Comparison of ENCODE assay signal across 22 cellular contexts in genomic region chr16:56364865-56365264, GRCh38.
"Had no signal": no experiment of that assay in that cellular context is flagged by ENCODE, and none has a peak within 500 bp of the region (broad histone marks: within the 10 kb centered on the region; RNA-seq: fewer than 3 reads in every experiment).

No MANE protein-coding gene starts in this region.

- H3K27ac ChIP-seq: coronary artery, esophagus squamous epithelium, heart right ventricle, lower lobe of right lung, psoas muscle, skin epidermis, spleen, suprapubic skin, transverse colon had no signal

- H3K9me3 Mint-ChIP-seq: natural killer cell; neural crest cell; stimulated activated naive CD8-positive, alpha-beta T cell treated with anti-CD3 and anti-CD28 coated beads, Interleukin-15, amount 100 ng/mL, for 72 hours had no signal

- H3K4me1 ChIP-seq: lower lobe of right lung, spleen, suprapubic skin, transverse colon had no signal

- H3K27me3 ChIP-seq: esophagus squamous epithelium, heart right ventricle, spleen, suprapubic skin, transverse colon had no signal

- H3K36me3 Mint-ChIP-seq: natural killer cell had no signal

- DNase-seq: dermis blood vessel endothelial cell; effector memory CD4-positive, alpha-beta T cell; esophagus squamous epithelium; foreskin melanocyte; glutamatergic neuron; heart right ventricle; hippocampal formation; left colon; left ventricle myocardium superior; lower lobe of right lung; natural killer cell; psoas muscle; spleen; stimulated activated CD4-positive, alpha-beta T cell treated with anti-CD3 and anti-CD28 coated beads, Interleukin-4, amount 100 ng/mL, for 4 hours; stimulated activated naive CD4-positive, alpha-beta T cell; stimulated activated naive CD8-positive, alpha-beta T cell treated with anti-CD3 and anti-CD28 coated beads, Interleukin-15, amount 100 ng/mL, for 72 hours; transverse colon had no signal

- H3K27ac Mint-ChIP-seq: natural killer cell had no signal

- H3K4me3 Mint-ChIP-seq: natural killer cell; neural crest cell; stimulated activated naive CD8-positive, alpha-beta T cell treated with anti-CD3 and anti-CD28 coated beads, Interleukin-15, amount 100 ng/mL, for 72 hours had no signal

- H3K27me3 Mint-ChIP-seq: stimulated activated naive CD8-positive, alpha-beta T cell treated with anti-CD3 and anti-CD28 coated beads, Interleukin-15, amount 100 ng/mL, for 72 hours had no signal

- ATAC-seq: heart right ventricle; left colon; left ventricle myocardium superior; lower lobe of right lung; natural killer cell; psoas muscle; right cardiac atrium; stimulated activated naive CD8-positive, alpha-beta T cell treated with anti-CD3 and anti-CD28 coated beads, Interleukin-15, amount 100 ng/mL, for 72 hours had no signal

- H3K4me1 Mint-ChIP-seq: natural killer cell, neural crest cell had no signal

- H3K9me3 ChIP-seq: esophagus squamous epithelium, heart right ventricle, lower lobe of right lung, psoas muscle, spleen, suprapubic skin, transverse colon had no signal

- H3K4me3 ChIP-seq: coronary artery, esophagus squamous epithelium, heart right ventricle, lower lobe of right lung, psoas muscle, skin epidermis, spleen, suprapubic skin, transverse colon had no signal
